8 cellular contexts compared by ENCODE assay signal in the genomic region with DNA sequence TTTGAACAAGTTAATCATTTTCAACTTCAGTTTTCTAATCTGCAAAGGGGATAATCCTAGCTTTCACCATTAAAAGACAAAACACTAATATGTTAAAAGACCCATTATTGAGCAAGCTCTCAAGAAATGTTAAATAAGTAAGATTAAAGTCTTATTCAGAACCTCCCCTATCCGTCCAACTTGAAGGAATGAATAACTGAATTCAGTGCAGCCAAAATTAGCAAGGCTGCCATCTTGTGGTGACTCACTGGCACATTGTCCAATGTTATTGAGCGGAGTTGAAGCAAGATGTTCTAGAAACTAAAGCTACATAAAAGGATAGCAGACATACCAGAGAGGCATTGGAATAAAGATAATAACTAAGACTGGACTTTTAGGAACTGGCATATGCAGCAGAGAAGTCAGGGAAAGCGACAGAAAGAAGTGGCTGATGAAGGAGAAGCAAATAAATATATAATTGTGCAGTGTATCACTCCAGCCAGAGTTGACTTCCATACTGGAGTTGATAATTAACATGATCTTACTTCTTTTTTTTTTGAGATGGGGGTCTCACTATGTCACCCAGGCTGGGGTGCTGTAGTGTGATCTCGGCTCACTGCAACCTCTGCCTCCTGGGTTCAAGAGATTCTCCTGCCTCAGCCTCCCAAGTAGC. TPM values are rescaled to one million over a fixed set of nuclear protein-coding genes. Genes with fewer than 3 reads are reported as not detected.
DNase-seq lines count a peak whose midpoint lies in the region; ATAC-seq lines count a peak whose summit lies in the region.

No MANE protein-coding gene starts in this region.

- WGBS in right cardiac atrium = 47% methylated on average over 4 of the region's 4 CpGs

- intact Hi-C loops in right cardiac atrium (cut with DNase I) = no loop called here

- peak; percentile 18 for DNase-seq in ELF-1 (ENCODE audit: low read depth, low spot score)
- peak; percentile 67 for DNase-seq in LHCN-M2 (ENCODE audit: low read depth)
- DNase-seq in SJCRH30 = peak; percentile 51 to 76
- DNase-seq in amniotic epithelial cell (ENCODE audit: low read depth) = peak; percentile 82
- DNase-seq in right cardiac atrium = peak in 2 of 3 donors; percentile 32 to 66
- peak; percentile 33 for DNase-seq in smooth muscle cell of the brain vasculature (ENCODE audit: low read depth, low spot score)

- H3K27me3 ChIP-seq in SJCRH30 (no peaks in the 10 kb centered on the region), right cardiac atrium (ENCODE audit: control insufficient read depth, insufficient read depth) (no peaks in the 10 kb centered on the region)

- no peak overlapping the region for H3K4me3 ChIP-seq in SJCRH30
- H3K4me3 ChIP-seq in right cardiac atrium (ENCODE audit: low read length) = no peak overlapping the region

- ATAC-seq in right cardiac atrium = peak; percentile 34 to 52
- ATAC-seq in HG02885 (IDR thresholded peaks at IDR 0.05; ENCODE audit: poor library complexity, unreplicated experiment) = no peak
- no peak for ATAC-seq in HG03432 (IDR thresholded peaks at IDR 0.05; ENCODE audit: unreplicated experiment)

- H3K9me3 ChIP-seq in SJCRH30 (replicated peaks) = no peaks in the 10 kb centered on the region
- no peaks in the 10 kb centered on the region for H3K9me3 ChIP-seq in right cardiac atrium (ENCODE audit: control insufficient read depth, low read length)

- no peak overlapping the region for H3K27ac ChIP-seq in SJCRH30
- H3K27ac ChIP-seq in right cardiac atrium (ENCODE audit: low read length) = no peak overlapping the region

- no peaks in the 10 kb centered on the region for H3K36me3 ChIP-seq in SJCRH30

- peaks cover 25% of the 10 kb centered on the region for H3K4me1 ChIP-seq in SJCRH30
- peaks cover 3% of the 10 kb centered on the region for H3K4me1 ChIP-seq in right cardiac atrium (ENCODE audit: control insufficient read depth, insufficient read depth, low read length)

RNA-seq across cellular contexts. Expression of gene CAP1, which starts 8.2 kb away (rescaled TPM):
- total RNA-seq in LHCN-M2 (2014; rRNA removed) (505 and 541 TPM in 2 replicates), right cardiac atrium (100 to 1,000 TPM in 2 of 4 donors, 10 to 100 TPM in 2; 72.8 to 118 (median 97.9) TPM)
- 475 TPM for polyA plus RNA-seq in LHCN-M2 (2012)
- 254 and 279 TPM in 2 replicates for total RNA-seq in SJCRH30 (2014; rRNA removed; shearing (Covaris generic))
- polyA plus RNA-seq in right cardiac atrium = 43.8 TPM

Comparison
In these comparisons a context has a peak if more than half of its experiments do, and no peak if none do; other contexts are left out.
1. DNase-seq: peak in every context shown above with its lines; median percentile 82 in amniotic epithelial cell; 67 in LHCN-M2; 64 in SJCRH30; 49 in right cardiac atrium; 33 in smooth muscle cell of the brain vasculature; 18 in ELF-1.
2. ATAC-seq: peak in right cardiac atrium (2 of 2); none in HG02885 (single experiment) and HG03432 (single experiment).